In the genomic region with DNA sequence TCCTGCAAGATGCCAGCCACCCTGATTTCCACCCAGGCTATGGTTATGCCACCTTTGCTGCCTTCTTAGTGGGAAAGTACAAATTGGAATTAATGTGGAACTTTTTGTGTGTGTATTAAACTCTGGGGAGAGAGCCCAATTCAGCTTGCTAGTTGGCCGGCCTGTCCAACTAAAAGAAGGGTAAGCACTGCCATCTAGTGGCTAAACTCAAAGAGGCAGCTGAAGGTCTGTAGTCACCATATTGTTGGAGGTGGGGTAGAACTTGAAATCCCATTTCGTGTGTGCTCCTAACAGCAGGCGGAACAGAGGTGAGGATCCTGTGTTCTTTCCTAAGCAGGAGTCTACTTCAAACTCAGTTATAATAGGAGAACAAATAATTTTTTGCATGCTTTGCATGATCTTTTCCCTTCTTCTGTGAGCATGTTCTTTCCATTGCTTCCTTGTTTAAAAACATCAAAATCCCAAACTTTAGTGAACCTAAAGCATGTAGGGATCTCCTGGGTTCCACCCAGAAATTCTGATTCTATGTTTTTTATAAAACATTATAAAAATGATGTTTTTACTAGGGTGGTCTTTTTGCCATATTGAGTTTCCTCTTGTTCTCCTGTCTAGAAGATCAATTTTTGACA, we compare ENCODE assay signal across 7 cellular contexts.
DNase-seq lines count a peak whose midpoint lies in the region; TF ChIP-seq lines count a peak whose summit lies in the region.

No MANE protein-coding gene starts in this region.

- no peaks in the 10 kb centered on the region for H3K27me3 Mint-ChIP-seq in neural progenitor cell (ENCODE audit: insufficient read depth, low read depth)

- peaks cover 16% of the 10 kb centered on the region for H3F3A ChIP-seq in neural progenitor cell (ENCODE audit: low read depth)

- H4K20me1 ChIP-seq in KMS-11 (ENCODE audit: insufficient read depth) (no peaks in the 10 kb centered on the region), neural progenitor cell (ENCODE audit: low read depth) (no peaks in the 10 kb centered on the region)

- H3K27ac ChIP-seq in KMS-11 (no peak overlapping the region), neural progenitor cell (no peak overlapping the region)

- H3K9me3 Mint-ChIP-seq in neural progenitor cell: no peaks in the 10 kb centered on the region

- peaks cover 13% of the 10 kb centered on the region for H3K36me3 Mint-ChIP-seq in neural progenitor cell

- H3K4me3 ChIP-seq in KMS-11 (IDR thresholded peaks at IDR 0.05; ENCODE audit: insufficient read depth, low read depth, low read length): no peak overlapping the region
- H3K4me3 ChIP-seq in fibroblast of mammary gland (ENCODE audit: control insufficient read depth, low read depth, low read length): no peak overlapping the region
- H3K4me3 ChIP-seq in neural progenitor cell: no peak overlapping the region

- no peak overlapping the region for H3K4me2 ChIP-seq in KMS-11
- no peak overlapping the region for H3K4me2 ChIP-seq in neural progenitor cell

- H3K36me3 ChIP-seq in KMS-11 (ENCODE audit: insufficient read depth) (no peaks in the 10 kb centered on the region), neural progenitor cell (peaks cover 9% of the 10 kb centered on the region)

- H3K27me3 ChIP-seq in KMS-11 (ENCODE audit: insufficient read depth, low read depth): no peaks in the 10 kb centered on the region
- H3K27me3 ChIP-seq in neural progenitor cell: no peaks in the 10 kb centered on the region

- no peak overlapping the region for H3K9ac ChIP-seq in KMS-11
- no peak overlapping the region for H3K9ac ChIP-seq in neural progenitor cell

- DNase-seq in RKO (ENCODE audit: low spot score) (peak; percentile 70), activated T-helper 1 cell treated with Interleukin-2 at 50 U/mL for 16 hours (ENCODE audit: low read depth) (peak; percentile 39), fibroblast of mammary gland (ENCODE audit: low read depth) (peak; percentile 77), neural progenitor cell (ENCODE audit: low spot score) (peak; percentile 84), superior temporal gyrus (ENCODE audit: extremely low spot score) (peak; percentile 95)

- H3K9me3 ChIP-seq in neural progenitor cell (ENCODE audit: low read depth): no peaks in the 10 kb centered on the region

- H2AFZ ChIP-seq in KMS-11 (ENCODE audit: low read depth) (no peak overlapping the region), neural progenitor cell (replicated peaks) (no peak overlapping the region)

- no peak overlapping the region for H3K27ac Mint-ChIP-seq in neural progenitor cell

- H3K4me1 ChIP-seq in KMS-11 (ENCODE audit: low read depth, poor library complexity, severe bottlenecking) (no peaks in the 10 kb centered on the region), neural progenitor cell (peaks cover 18% of the 10 kb centered on the region)

- no peaks in the 10 kb centered on the region for H3K79me2 ChIP-seq in KMS-11 (ENCODE audit: insufficient read depth, low read depth)
- H3K79me2 ChIP-seq in neural progenitor cell (ENCODE audit: low read depth): no peaks in the 10 kb centered on the region

- peaks cover 25% of the 10 kb centered on the region for H3K4me1 Mint-ChIP-seq in neural progenitor cell

- H3K4me3 Mint-ChIP-seq in neural progenitor cell: no peak overlapping the region

- peak; percentile 84 for TF ChIP-seq CTCF in GM12873 (IDR thresholded peaks at IDR 0.05; ENCODE audit: insufficient read depth, low read depth, low read length, missing control alignments)
- TF ChIP-seq CTCF in KMS-11 (conservative IDR thresholded peaks at IDR 0.05; ENCODE audit: low read depth, low read length): peak; percentile 71
- TF ChIP-seq CTCF in fibroblast of mammary gland (conservative IDR thresholded peaks at IDR 0.05; ENCODE audit: control insufficient read depth, insufficient read depth, low read depth, low read length): peak; percentile 92
- TF ChIP-seq CTCF in neural progenitor cell (IDR thresholded peaks at IDR 0.05): peak; percentile 94

Comparison
In these comparisons a context has a peak if more than half of its experiments do, and no peak if none do; other contexts are left out.
1. DNase-seq: peak in every context shown above with its lines; median percentile 95 in superior temporal gyrus; 84 in neural progenitor cell; 77 in fibroblast of mammary gland; 70 in RKO; 39 in activated T-helper 1 cell treated with Interleukin-2 at 50 U/mL for 16 hours.